ENCODE assay signal across 9 cellular contexts in the genomic region with DNA sequence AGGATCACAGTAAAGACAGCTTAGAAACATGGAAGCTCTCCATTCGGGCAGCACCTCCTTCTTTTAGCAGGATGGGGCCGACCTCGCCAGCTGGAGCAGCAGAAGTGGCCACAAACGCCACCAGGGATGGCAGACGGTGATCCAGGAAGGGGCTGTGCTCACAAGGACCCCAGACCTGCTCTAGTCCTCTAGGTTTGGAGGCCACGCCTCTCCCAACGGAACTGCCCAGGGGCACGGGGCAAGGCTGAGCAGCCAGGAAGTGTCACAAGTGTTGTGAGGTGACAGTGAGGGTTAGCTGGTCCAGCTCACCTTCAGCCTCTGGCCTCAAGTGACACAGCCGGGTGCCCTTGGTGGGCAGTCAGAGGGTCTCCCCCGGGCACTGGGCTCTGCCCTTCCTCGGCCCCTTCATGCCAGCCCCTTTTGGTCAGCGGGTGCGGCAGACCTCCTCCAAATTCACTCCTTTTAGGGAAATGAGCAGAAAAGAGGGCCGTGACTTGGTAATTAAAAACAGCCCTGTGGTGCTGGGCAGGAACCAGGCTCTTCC. TPM values are rescaled to one million over a fixed set of nuclear protein-coding genes. Genes with fewer than 3 reads are reported as not detected.
A peak's percentile ranks its signal among the peaks of the same experiment; 100 is the strongest.
DNase-seq lines count a peak whose midpoint lies in the region; ATAC-seq and TF ChIP-seq lines count a peak whose summit lies in the region.
"Had no signal": no experiment of that assay in that cellular context is flagged by ENCODE, and none has a peak within 500 bp of the region (broad histone marks: within the 10 kb centered on the region; RNA-seq: fewer than 3 reads in every experiment).

No MANE protein-coding gene starts in this region.

- H3K27me3 ChIP-seq in mammary epithelial cell (ENCODE audit: insufficient read depth, low read length) (no peaks in the 10 kb centered on the region), thyroid gland (no peaks in the 10 kb centered on the region)

- dilution Hi-C loops in mammary epithelial cell (cut with HindIII; ENCODE audit: low sequenced_read_pairs) = no loop called here

- peak overlapping the region; percentile 73 for H3K27ac ChIP-seq in mammary epithelial cell (ENCODE audit: insufficient read depth, low read depth, low read length)
- H3K27ac ChIP-seq in mesodermal cell (ENCODE audit: low read depth, low read length, severe bottlenecking) = peak overlapping the region; percentile 100
- H3K27ac ChIP-seq in thyroid gland = peak overlapping the region; percentile 67 to 93 (median 69)

- in situ Hi-C loops in mammary epithelial cell (cut with MboI; ENCODE audit: low sequenced_read_pairs in 2 of 2) = no loop called here

- H3K79me2 ChIP-seq in mammary epithelial cell (ENCODE audit: insufficient read depth, low read length) = no peaks in the 10 kb centered on the region

- H3K4me2 ChIP-seq in mammary epithelial cell (ENCODE audit: insufficient read depth, low read depth, low read length) = no peak overlapping the region

- no peak for ATAC-seq in HG03159 (IDR thresholded peaks at IDR 0.05; ENCODE audit: unreplicated experiment)

- TF ChIP-seq POLR2A in NB4 (IDR thresholded peaks at IDR 0.05; ENCODE audit: extremely low read depth, insufficient read length) (peak; percentile 37), thyroid gland (IDR thresholded peaks at IDR 0.05) (no peak)

- H3K4me3 ChIP-seq in NB4 (ENCODE audit: low read depth, low read length) (peak overlapping the region; percentile 50), mammary epithelial cell (replicated peaks in 1 of 3; ENCODE audit: insufficient read depth in 1 of 3, low read depth in 2 of 3, low read length in 3 of 3) (no peak overlapping the region), mesodermal cell (ENCODE audit: extremely low read depth, insufficient read depth, low read length, poor library complexity, severe bottlenecking) (no peak overlapping the region), thyroid gland (replicated peaks in 1 of 3) (no peak overlapping the region)

- CTCF ChIA-PET in mammary epithelial cell (lab: Charles Lee; ENCODE audit: low non-redundant PET) = no interaction called here

- DNase-seq in NB4 (ENCODE audit: low read depth) (peak; percentile 79), mammary epithelial cell (no peak), thyroid gland (no peak), AML-193 (lab: John Stamatoyannopoulos, UW) (no peak), superior temporal gyrus (ENCODE audit: extremely low spot score) (no peak), DMS 273 (lab: John Stamatoyannopoulos, UW; ENCODE audit: unreplicated experiment) (no peak)

- no peaks in the 10 kb centered on the region for H4K20me1 ChIP-seq in mammary epithelial cell (ENCODE audit: insufficient read depth, low read length)

- peaks cover 26% of the 10 kb centered on the region for H3K4me1 ChIP-seq in mammary epithelial cell (ENCODE audit: insufficient read depth, low read length)
- peaks cover 51% of the 10 kb centered on the region for H3K4me1 ChIP-seq in mesodermal cell (ENCODE audit: control insufficient read depth, insufficient read depth, low read length, poor library complexity, severe bottlenecking)
- H3K4me1 ChIP-seq in thyroid gland = peaks cover 12 to 46% of the 10 kb centered on the region in 2 donors

- H3K36me3 ChIP-seq in mammary epithelial cell (ENCODE audit: insufficient read depth, low read length) (no peaks in the 10 kb centered on the region), mesodermal cell (ENCODE audit: control insufficient read depth, insufficient read depth, low read length) (peaks cover 6% of the 10 kb centered on the region), thyroid gland (no peaks in the 10 kb centered on the region)

- H3K9me3 ChIP-seq in mammary epithelial cell (replicated peaks; ENCODE audit: insufficient read depth, low read length) (no peaks in the 10 kb centered on the region), mesodermal cell (ENCODE audit: control insufficient read depth, low read length) (no peaks in the 10 kb centered on the region), thyroid gland (no peaks in the 10 kb centered on the region)

- TF ChIP-seq CTCF in NB4 (IDR thresholded peaks at IDR 0.05; ENCODE audit: low read depth, low read length) (no peak), mammary epithelial cell (conservative IDR thresholded peaks at IDR 0.05 in 1 of 2, IDR thresholded peaks at IDR 0.05 in 1 of 2; ENCODE audit: extremely low read depth in 1 of 2, insufficient read depth in 1 of 2, low read depth in 1 of 2, low read length in 2 of 2) (no peak), thyroid gland (IDR thresholded peaks at IDR 0.05) (no peak)

- 98% methylated on average over 12 of the region's 14 CpGs for WGBS in mammary epithelial cell (ENCODE audit: low coverage, missing lambda C conversion rate)
- whole genome bisulfite sequencing in mesodermal cell (ENCODE audit: insufficient coverage in 2 of 2), 2 experiments = 82 to 83% methylated on average over 9 to 12 of the region's 14 CpGs
- WGBS in thyroid gland, 2 donors = 64 to 78% methylated on average over 13 of the region's 14 CpGs

- peak overlapping the region; percentile 65 for H3K9ac ChIP-seq in mammary epithelial cell (ENCODE audit: insufficient read depth, low read length)

- BruUV-seq in mammary epithelial cell (replicated peaks; lab: Mats Ljungman, UMichigan) = no TSS peak

- peak overlapping the region; percentile 80 for H2AFZ ChIP-seq in mammary epithelial cell (ENCODE audit: low read depth, low read length)

- intact Hi-C loops in mammary epithelial cell (cut with micrococcal nuclease) (loop anchor here (1.0 to 5.0 kb wide), 4 partner anchors 17 to 89 kb away; a partner anchor contains a TSS), thyroid gland (cut with DNase I) (no loop called here)

RNA-seq across cellular contexts. Expression of a gene that starts 20.4 kb away (rescaled TPM):
- total RNA-seq in mammary epithelial cell = under 1 TPM; 0.49 to 0.50 TPM
- polyA plus RNA-seq in mammary epithelial cell = not detected
- not detected for polyA minus RNA-seq in mammary epithelial cell
- 0.33 TPM for polyA plus RNA-seq in mesodermal cell (2013, experiment 1 of 2)
- 0.40 TPM for polyA plus RNA-seq in mesodermal cell (2013, experiment 2 of 2)
- total RNA-seq in thyroid gland = 1 to 10 TPM in 3 of 4 donors, under 1 TPM in 1; 0.67 to 1.6 (median 1.4) TPM
- total RNA-seq: RPMI7951 had no signal

RNA-seq across cellular contexts. Expression of a gene that starts 42.0 kb away (rescaled TPM):
- total RNA-seq in mammary epithelial cell = 10 to 100 TPM; 35.7 to 80.8 TPM
- 23.7 TPM for polyA plus RNA-seq in mammary epithelial cell
- polyA minus RNA-seq in mammary epithelial cell = 73.4 TPM
- polyA plus RNA-seq in mesodermal cell (2013, experiment 1 of 2) = 20.2 TPM
- polyA plus RNA-seq in mesodermal cell (2013, experiment 2 of 2) = 19.1 TPM
- 10 to 100 TPM; 33.9 to 61.5 (median 46.6) TPM for total RNA-seq in thyroid gland

RNA-seq across cellular contexts. Expression of a gene that starts 42.6 kb away (rescaled TPM):
- total RNA-seq in mammary epithelial cell (10 to 100 TPM; 20.7 to 31.2 TPM), thyroid gland (100 to 1,000 TPM in 1 of 4 donors, 10 to 100 TPM in 3; 52.9 to 133 (median 82.2) TPM)
- polyA plus RNA-seq in mammary epithelial cell = 11.5 TPM
- 19.6 TPM for polyA minus RNA-seq in mammary epithelial cell
- 79.6 TPM for polyA plus RNA-seq in mesodermal cell (2013, experiment 1 of 2)
- 74.1 TPM for polyA plus RNA-seq in mesodermal cell (2013, experiment 2 of 2)
